Comparison of ENCODE assay signal across 11 cellular contexts in genomic region chr9:137386507-137387000, GRCh38. TPM values are rescaled to one million over a fixed set of nuclear protein-coding genes. Genes with fewer than 3 reads are reported as not detected.
DNase-seq lines count a peak whose midpoint lies in the region; ATAC-seq and TF ChIP-seq lines count a peak whose summit lies in the region.
"Not testable (repeated sequence)": the region's sequence is repeated elsewhere in the genome, so short reads cannot be mapped to it uniquely, and the experiment has no call there.
"Had no signal": no experiment of that assay in that cellular context is flagged by ENCODE, and none has a peak within 500 bp of the region (broad histone marks: within the 10 kb centered on the region; RNA-seq: fewer than 3 reads in every experiment).

No MANE protein-coding gene starts in this region.

- not testable (repeated sequence) for H3K9me3 Mint-ChIP-seq in CD4-positive, CD25-positive, alpha-beta regulatory T cell; activated CD4-positive, alpha-beta T cell treated with anti-CD3 and anti-CD28 coated beads, Interleukin-2, amount 10 ng/mL, durations not matched to agents 7 days and 5 days; activated naive CD4-positive, alpha-beta T cell treated with anti-CD3 and anti-CD28 coated beads, Interleukin-2, amount 50 U/mL, for 24 hours; chondrocyte (ENCODE audit: low read depth); stimulated activated naive CD8-positive, alpha-beta T cell treated with anti-CD3 and anti-CD28 coated beads, Interleukin-15, amount 100 ng/mL, for 72 hours

- H3K4me3 ChIP-seq in CD4-positive, CD25-positive, alpha-beta regulatory T cell (ENCODE audit: low read depth, low read length); right atrium auricular region; mesenchymal stem cell (ENCODE audit: insufficient read depth in 1 of 2, low read depth in 1 of 2, low read length in 2 of 2): not testable (repeated sequence)

- H3K9ac ChIP-seq in mesenchymal stem cell (ENCODE audit: low read length) = not testable (repeated sequence)

- H3K27ac Mint-ChIP-seq in CD4-positive, CD25-positive, alpha-beta regulatory T cell = peak overlapping the region; percentile 41 to 97 (median 83)
- H3K27ac Mint-ChIP-seq in activated CD4-positive, alpha-beta T cell treated with anti-CD3 and anti-CD28 coated beads, Interleukin-2, amount 10 ng/mL, durations not matched to agents 7 days and 5 days = peak overlapping the region; percentile 86
- peak overlapping the region; percentile 17 for H3K27ac Mint-ChIP-seq in activated naive CD4-positive, alpha-beta T cell treated with anti-CD3 and anti-CD28 coated beads, Interleukin-2, amount 50 U/mL, for 24 hours
- H3K27ac Mint-ChIP-seq in chondrocyte (ENCODE audit: unreplicated experiment) = not testable (repeated sequence)
- H3K27ac Mint-ChIP-seq in stimulated activated naive CD8-positive, alpha-beta T cell treated with anti-CD3 and anti-CD28 coated beads, Interleukin-15, amount 100 ng/mL, for 72 hours = peak overlapping the region; percentile 7 to 91

- H4K8ac ChIP-seq in mesenchymal stem cell (ENCODE audit: low read length) = peak overlapping the region; percentile 42

- H3K4me3 Mint-ChIP-seq in CD4-positive, CD25-positive, alpha-beta regulatory T cell = peak overlapping the region in 1 of 4 donors; percentile 48
- not testable (repeated sequence) for H3K4me3 Mint-ChIP-seq in activated CD4-positive, alpha-beta T cell treated with anti-CD3 and anti-CD28 coated beads, Interleukin-2, amount 10 ng/mL, durations not matched to agents 7 days and 5 days; activated naive CD4-positive, alpha-beta T cell treated with anti-CD3 and anti-CD28 coated beads, Interleukin-2, amount 50 U/mL, for 24 hours; chondrocyte (ENCODE audit: unreplicated experiment); stimulated activated naive CD8-positive, alpha-beta T cell treated with anti-CD3 and anti-CD28 coated beads, Interleukin-15, amount 100 ng/mL, for 72 hours

- not testable (repeated sequence) for H4K91ac ChIP-seq in mesenchymal stem cell (ENCODE audit: low read length)

- H3K18ac ChIP-seq in mesenchymal stem cell (ENCODE audit: low read depth in 1 of 2, low read length in 2 of 2) = not testable (repeated sequence)

- H2BK12ac ChIP-seq in mesenchymal stem cell (ENCODE audit: low read length in 2 of 2) = not testable (repeated sequence)

- peak in 1 of 3 donors; percentile 16 for DNase-seq in CD4-positive, CD25-positive, alpha-beta regulatory T cell
- not testable (repeated sequence) for DNase-seq in activated CD4-positive, alpha-beta T cell treated with anti-CD3 and anti-CD28 coated beads, Interleukin-2, amount 10 ng/mL, durations not matched to agents 7 days and 5 days; right atrium auricular region (ENCODE audit: low spot score); mesenchymal stem cell; stimulated activated naive CD8-positive, alpha-beta T cell treated with anti-CD3 and anti-CD28 coated beads, Interleukin-15, amount 100 ng/mL, for 72 hours
- peak; percentile 89 for DNase-seq in chondrocyte (ENCODE audit: low spot score)

- POLR2A ChIA-PET in activated CD4-positive, alpha-beta T cell treated with anti-CD3 and anti-CD28 coated beads, Interleukin-2, amount 10 ng/mL, durations not matched to agents 7 days and 5 days (lab: Charles Lee) = not testable (repeated sequence)

- 86% methylated on average over 9 of the region's 9 CpGs for WGBS in mesenchymal stem cell

- H3K14ac ChIP-seq in mesenchymal stem cell (ENCODE audit: low read length in 2 of 2) = not testable (repeated sequence)

- not testable (repeated sequence) for TF ChIP-seq CTCF in chondrocyte (IDR thresholded peaks at IDR 0.05); right atrium auricular region (IDR thresholded peaks at IDR 0.05)

- H2BK5ac ChIP-seq in mesenchymal stem cell (ENCODE audit: low read depth, low read length, poor library complexity, severe bottlenecking) = not testable (repeated sequence)

- not testable (repeated sequence) for H2AK5ac ChIP-seq in mesenchymal stem cell (ENCODE audit: low read length, severe bottlenecking)

- H3K79me1 ChIP-seq in mesenchymal stem cell (replicated peaks; ENCODE audit: low read length, poor library complexity, severe bottlenecking) = not testable (repeated sequence)

- not testable (repeated sequence) for H3K36me3 ChIP-seq in CD4-positive, CD25-positive, alpha-beta regulatory T cell (ENCODE audit: control insufficient read depth, insufficient read depth, low read length); right atrium auricular region
- peaks cover 0 to 43% of the 10 kb centered on the region in 2 experiments for H3K36me3 ChIP-seq in mesenchymal stem cell (ENCODE audit: control insufficient read depth in 1 of 2, insufficient read depth in 2 of 2, low read depth in 1 of 2, low read length in 2 of 2)

- H3K27me3 Mint-ChIP-seq in CD4-positive, CD25-positive, alpha-beta regulatory T cell; activated CD4-positive, alpha-beta T cell treated with anti-CD3 and anti-CD28 coated beads, Interleukin-2, amount 10 ng/mL, durations not matched to agents 7 days and 5 days; activated naive CD4-positive, alpha-beta T cell treated with anti-CD3 and anti-CD28 coated beads, Interleukin-2, amount 50 U/mL, for 24 hours; chondrocyte (ENCODE audit: low read depth); stimulated activated naive CD8-positive, alpha-beta T cell treated with anti-CD3 and anti-CD28 coated beads, Interleukin-15, amount 100 ng/mL, for 72 hours: not testable (repeated sequence)

- H2AFZ ChIP-seq in mesenchymal stem cell (ENCODE audit: low read depth, low read length) = not testable (repeated sequence)

- H2BK120ac ChIP-seq in mesenchymal stem cell (ENCODE audit: low read depth, low read length) = not testable (repeated sequence)

- H3K4me2 ChIP-seq in mesenchymal stem cell (ENCODE audit: low read length, poor library complexity, severe bottlenecking) = not testable (repeated sequence)

- CTCF ChIA-PET in activated CD4-positive, alpha-beta T cell treated with anti-CD3 and anti-CD28 coated beads, Interleukin-2, amount 10 ng/mL, durations not matched to agents 7 days and 5 days (lab: Charles Lee) = not testable (repeated sequence)

- H3K4ac ChIP-seq in mesenchymal stem cell (ENCODE audit: low read depth in 1 of 2, low read length in 2 of 2) = not testable (repeated sequence)

- H3K36me3 Mint-ChIP-seq in CD4-positive, CD25-positive, alpha-beta regulatory T cell; activated CD4-positive, alpha-beta T cell treated with anti-CD3 and anti-CD28 coated beads, Interleukin-2, amount 10 ng/mL, durations not matched to agents 7 days and 5 days (ENCODE audit: low read depth); activated naive CD4-positive, alpha-beta T cell treated with anti-CD3 and anti-CD28 coated beads, Interleukin-2, amount 50 U/mL, for 24 hours; chondrocyte (ENCODE audit: low read depth): not testable (repeated sequence)

- H3K4me1 Mint-ChIP-seq in CD4-positive, CD25-positive, alpha-beta regulatory T cell = peaks cover 0 to 21% (median 3%) of the 10 kb centered on the region in 4 donors
- peaks cover 16% of the 10 kb centered on the region for H3K4me1 Mint-ChIP-seq in activated CD4-positive, alpha-beta T cell treated with anti-CD3 and anti-CD28 coated beads, Interleukin-2, amount 10 ng/mL, durations not matched to agents 7 days and 5 days
- H3K4me1 Mint-ChIP-seq in activated naive CD4-positive, alpha-beta T cell treated with anti-CD3 and anti-CD28 coated beads, Interleukin-2, amount 50 U/mL, for 24 hours; chondrocyte (ENCODE audit: low read depth): not testable (repeated sequence)
- peaks cover 22% of the 10 kb centered on the region for H3K4me1 Mint-ChIP-seq in stimulated activated naive CD8-positive, alpha-beta T cell treated with anti-CD3 and anti-CD28 coated beads, Interleukin-15, amount 100 ng/mL, for 72 hours

- not testable (repeated sequence) for H3K9me3 ChIP-seq in CD4-positive, CD25-positive, alpha-beta regulatory T cell (ENCODE audit: control insufficient read depth in 2 of 2, low read length in 2 of 2); right atrium auricular region; mesenchymal stem cell (ENCODE audit: control insufficient read depth, low read length)

- H3K4me1 ChIP-seq in CD4-positive, CD25-positive, alpha-beta regulatory T cell (ENCODE audit: control insufficient read depth, insufficient read depth, low read length, poor library complexity, severe bottlenecking) = peaks cover 35% of the 10 kb centered on the region
- H3K4me1 ChIP-seq in right atrium auricular region (peaks cover 0 to 18% of the 10 kb centered on the region in 2 donors), mesenchymal stem cell (ENCODE audit: control insufficient read depth, insufficient read depth, low read depth, low read length) (peaks cover 12% of the 10 kb centered on the region)

- H3K23ac ChIP-seq in mesenchymal stem cell (ENCODE audit: low read length in 2 of 2) = not testable (repeated sequence)

- not testable (repeated sequence) for H3K27me3 ChIP-seq in CD4-positive, CD25-positive, alpha-beta regulatory T cell (ENCODE audit: control insufficient read depth, insufficient read depth, low read length); right atrium auricular region; mesenchymal stem cell (ENCODE audit: control insufficient read depth in 1 of 2, insufficient read depth in 1 of 2, low read length in 2 of 2)

- H3K27ac ChIP-seq in CD4-positive, CD25-positive, alpha-beta regulatory T cell (ENCODE audit: insufficient read depth, low read length, poor library complexity, severe bottlenecking) = peak overlapping the region; percentile 84
- peak overlapping the region; percentile 59 to 69 for H3K27ac ChIP-seq in right atrium auricular region
- H3K27ac ChIP-seq in mesenchymal stem cell (ENCODE audit: low read length, poor library complexity, severe bottlenecking) = not testable (repeated sequence)

- not testable (repeated sequence) for ATAC-seq in CD4-positive, CD25-positive, alpha-beta regulatory T cell (ENCODE audit: low read depth in 2 of 2); stimulated activated naive CD8-positive, alpha-beta T cell treated with anti-CD3 and anti-CD28 coated beads, Interleukin-15, amount 100 ng/mL, for 72 hours

- not testable (repeated sequence) for H2BK15ac ChIP-seq in mesenchymal stem cell (ENCODE audit: low read depth, poor library complexity, severe bottlenecking)

RNA-seq across cellular contexts. Expression of gene EXD3, which starts 36.4 kb away (rescaled TPM):
- total RNA-seq in CD4-positive, CD25-positive, alpha-beta regulatory T cell = 27.3 TPM
- 1 to 10 TPM; 4.7 to 7.2 (median 5.7) TPM for polyA plus RNA-seq in CD4-positive, CD25-positive, alpha-beta regulatory T cell
- 10 to 100 TPM; 10.3 to 13.2 TPM for total RNA-seq in activated CD4-positive, alpha-beta T cell treated with anti-CD3 and anti-CD28 coated beads, Interleukin-2, amount 10 ng/mL, durations not matched to agents 7 days and 5 days
- total RNA-seq in chondrocyte = 10.7 to 15.7 TPM (median 11.6 TPM) in 3 replicates
- 1 to 10 TPM; 5.9 to 6.0 TPM for total RNA-seq in right atrium auricular region
- polyA plus RNA-seq in mesenchymal stem cell (2013, experiment 1 of 2) = 7.1 TPM
- polyA plus RNA-seq in mesenchymal stem cell (2013, experiment 2 of 2) = 7.2 TPM

RNA-seq across cellular contexts. Expression of gene NOXA1, which starts 36.6 kb away (rescaled TPM):
- total RNA-seq in CD4-positive, CD25-positive, alpha-beta regulatory T cell = 3.8 TPM
- 1 to 10 TPM in 2 of 4 donors, under 1 TPM in 2; 0.83 to 3.3 (median 1.4) TPM for polyA plus RNA-seq in CD4-positive, CD25-positive, alpha-beta regulatory T cell
- total RNA-seq in activated CD4-positive, alpha-beta T cell treated with anti-CD3 and anti-CD28 coated beads, Interleukin-2, amount 10 ng/mL, durations not matched to agents 7 days and 5 days = 1 to 10 TPM in 1 of 2 experiments, under 1 TPM in 1; 0.46 to 1.1 TPM
- total RNA-seq in chondrocyte (0.97 to 2.5 TPM (median 2.0 TPM) in 3 replicates), right atrium auricular region (1 to 10 TPM in 1 of 2 donors, under 1 TPM in 1; 0.94 to 3.4 TPM)
- 0.21 TPM for polyA plus RNA-seq in mesenchymal stem cell (2013, experiment 1 of 2)
- polyA plus RNA-seq in mesenchymal stem cell (2013, experiment 2 of 2) = 0.14 TPM
- total RNA-seq: RPMI7951 had no signal

RNA-seq across cellular contexts. Expression of gene ENTPD8, which starts 54.6 kb away (rescaled TPM):
- total RNA-seq in CD4-positive, CD25-positive, alpha-beta regulatory T cell = not detected
- not detected for polyA plus RNA-seq in CD4-positive, CD25-positive, alpha-beta regulatory T cell
- not detected for total RNA-seq in activated CD4-positive, alpha-beta T cell treated with anti-CD3 and anti-CD28 coated beads, Interleukin-2, amount 10 ng/mL, durations not matched to agents 7 days and 5 days
- total RNA-seq in chondrocyte = 0.10 TPM in 1 of 3 replicates, not detected in the others
- not detected for total RNA-seq in right atrium auricular region
- 0.01 TPM for polyA plus RNA-seq in mesenchymal stem cell (2013, experiment 1 of 2)
- 0.03 TPM for polyA plus RNA-seq in mesenchymal stem cell (2013, experiment 2 of 2)
- total RNA-seq: NCI-H460, Right ventricle myocardium inferior, RPMI7951 had no signal
- polyA plus RNA-seq: BJ had no signal
